Comparison of ENCODE assay signal across 32 cellular contexts in genomic region chr4:180973894-180974293, GRCh38.
"Had no signal": no experiment of that assay in that cellular context is flagged by ENCODE, and none has a peak within 500 bp of the region (broad histone marks: within the 10 kb centered on the region; RNA-seq: fewer than 3 reads in every experiment).

No MANE protein-coding gene starts in this region.

- DNase-seq: Karpas-422, MM.1S, MV-4-11, NCI-H1092, NCI-H1105 treated with DMSO at 0.1 percent for 48 hours, NCI-H1417, NCI-H1436, NCI-H146, NCI-H1694, NCI-H187, NCI-H1930, NCI-H2029 treated with DMSO at 0.1 percent for 48 hours, NCI-H2081 treated with DMSO at 0.1 percent for 48 hours, NCI-H2107, NCI-H2171, NCI-H226, NCI-H446 treated with DMSO at 0.1 percent for 48 hours, NCI-H510A, NCI-H524, NCI-H526, NCI-H69, NCI-H748 treated with DMSO at 0.1 percent for 48 hours, PC-9, Right ventricle myocardium superior, RPMI8226, SHP77 treated with DMSO at 0.1 percent for 48 hours, SK-N-SH, SW 1271, T-helper 1 cell had no signal

- H3K4me1 ChIP-seq: SJSA1 had no signal

- H2AFZ ChIP-seq: PC-9 had no signal

- H3K9me3 ChIP-seq: SJSA1, SK-N-SH had no signal

- H3K27me3 ChIP-seq: SJSA1 had no signal

- H3K4me2 ChIP-seq: KMS-11, PC-9, SK-N-SH had no signal

- H3K36me3 ChIP-seq: SJSA1 had no signal

- H3K27ac ChIP-seq: KMS-11, PC-9, SJSA1 had no signal

- ATAC-seq: Panc1 had no signal

- H3K9me2 ChIP-seq: SK-N-SH had no signal

- H3K9ac ChIP-seq: KMS-11, SK-N-SH had no signal

- H3K4me3 ChIP-seq: PC-9, SJSA1 had no signal
